In the genomic region with DNA sequence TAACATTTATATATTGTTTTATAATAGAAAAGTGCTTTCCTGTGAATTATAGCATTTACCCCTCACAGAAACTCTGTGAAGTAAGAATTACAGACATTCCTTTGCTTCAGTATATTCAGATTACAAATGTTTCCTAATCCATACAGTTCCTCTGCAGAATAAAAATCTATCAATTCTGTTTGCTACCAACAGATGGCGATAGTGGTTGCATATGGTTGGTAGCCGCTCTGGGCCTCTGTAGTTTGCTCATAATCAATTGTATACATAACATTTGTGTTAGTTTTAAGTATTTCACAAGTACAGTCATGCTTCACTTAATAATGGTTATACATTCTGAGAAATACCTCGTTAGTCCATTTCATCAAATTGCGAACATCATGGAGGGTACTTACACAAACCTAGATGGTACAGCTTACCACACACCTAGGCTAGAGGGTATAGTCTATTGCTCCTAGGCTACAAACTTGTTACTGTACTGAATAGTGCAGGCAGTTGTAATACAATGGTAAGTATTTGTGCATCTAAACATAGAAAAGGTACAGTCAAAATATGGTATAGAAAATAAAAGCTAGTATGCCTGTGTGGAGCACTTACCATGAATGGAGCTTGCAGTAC, we compare ENCODE assay signal across 10 cellular contexts.
DNase-seq lines count a peak whose midpoint lies in the region; ATAC-seq and TF ChIP-seq lines count a peak whose summit lies in the region.
"Had no signal": no experiment of that assay in that cellular context is flagged by ENCODE, and none has a peak within 500 bp of the region (broad histone marks: within the 10 kb centered on the region; RNA-seq: fewer than 3 reads in every experiment).

No MANE protein-coding gene starts in this region.

- no peaks in the 10 kb centered on the region for H3K9me3 ChIP-seq in neural progenitor cell (ENCODE audit: low read depth)

- POLR2A ChIA-PET in WTC11 (lab: Charles Lee) = no interaction called here

- H3K4me1 ChIP-seq in neural progenitor cell = no peaks in the 10 kb centered on the region

- no peaks in the 10 kb centered on the region for H3K36me3 ChIP-seq in neural progenitor cell

- no peak overlapping the region for H3K4me2 ChIP-seq in neural progenitor cell

- no peaks in the 10 kb centered on the region for H3K79me2 ChIP-seq in neural progenitor cell (ENCODE audit: low read depth)

- no peaks in the 10 kb centered on the region for H3K36me3 Mint-ChIP-seq in WTC11
- H3K36me3 Mint-ChIP-seq in neural progenitor cell = no peaks in the 10 kb centered on the region
- H3K36me3 Mint-ChIP-seq: naive B cell had no signal

- H3K27me3 Mint-ChIP-seq in WTC11 (ENCODE audit: low read depth) = no peaks in the 10 kb centered on the region
- H3K27me3 Mint-ChIP-seq in neural progenitor cell (ENCODE audit: insufficient read depth, low read depth) = peaks cover 2% of the 10 kb centered on the region
- H3K27me3 Mint-ChIP-seq: activated B cell treated with CpG ODN at 0.5 μM for 24 hours, naive B cell had no signal

- no peak overlapping the region for H3K9ac ChIP-seq in neural progenitor cell

- no peaks in the 10 kb centered on the region for H4K20me1 ChIP-seq in neural progenitor cell (ENCODE audit: low read depth)

- ATAC-seq in GM21381 (IDR thresholded peaks at IDR 0.05; ENCODE audit: unreplicated experiment) = peak; percentile 45
- ATAC-seq in WTC11 = peak; percentile 77

- no peaks in the 10 kb centered on the region for H3K9me3 Mint-ChIP-seq in WTC11
- no peaks in the 10 kb centered on the region for H3K9me3 Mint-ChIP-seq in neural progenitor cell
- H3K9me3 Mint-ChIP-seq: activated B cell treated with CpG ODN at 0.5 μM for 24 hours had no signal

- no peak overlapping the region for H3K27ac ChIP-seq in neural progenitor cell

- CTCF ChIA-PET in WTC11 (lab: Charles Lee) = interaction anchor here (0.6 to 1.8 kb wide), 7 partner anchors 24 to 1568 kb away, joined by 3 to 7 read pairs (median 3); no protein-coding TSS in a partner anchor

- H3K27ac Mint-ChIP-seq in WTC11 (no peak overlapping the region), neural progenitor cell (no peak overlapping the region)
- H3K27ac Mint-ChIP-seq: activated B cell treated with CpG ODN at 0.5 μM for 24 hours, naive B cell had no signal

- H3K27me3 ChIP-seq in neural progenitor cell = no peaks in the 10 kb centered on the region

- TF ChIP-seq CTCF in WTC11 (IDR thresholded peaks at IDR 0.05) (peak; percentile 52), neural progenitor cell (IDR thresholded peaks at IDR 0.05) (peak; percentile 69)

- H3F3A ChIP-seq in neural progenitor cell (ENCODE audit: low read depth) = peaks cover 7% of the 10 kb centered on the region

- no peak overlapping the region for H3K4me3 Mint-ChIP-seq in WTC11
- no peak overlapping the region for H3K4me3 Mint-ChIP-seq in neural progenitor cell
- H3K4me3 Mint-ChIP-seq: activated B cell treated with CpG ODN at 0.5 μM for 24 hours, naive B cell had no signal

- no peak overlapping the region for H2AFZ ChIP-seq in neural progenitor cell (replicated peaks)

- H3K4me3 ChIP-seq in Jurkat, Clone E6-1 (ENCODE audit: low read length) = no peak overlapping the region
- no peak overlapping the region for H3K4me3 ChIP-seq in neural progenitor cell

- H3K4me1 Mint-ChIP-seq in WTC11 (peaks cover 20% of the 10 kb centered on the region), neural progenitor cell (no peaks in the 10 kb centered on the region)

- DNase-seq in DMS153 treated with DMSO at 0.1 percent for 48 hours (lab: John Stamatoyannopoulos, UW; ENCODE audit: unreplicated experiment) (peak; percentile 1), DMS153 (lab: John Stamatoyannopoulos, UW) (no peak), WTC11 (ENCODE audit: low spot score) (no peak), neural progenitor cell (ENCODE audit: low spot score) (peak; percentile 3), NCI-H526 treated with DMSO at 0.1 percent for 48 hours (lab: John Stamatoyannopoulos, UW) (no peak)
- DNase-seq in Jurkat, Clone E6-1 (ENCODE audit: low read depth, low spot score) = peak; percentile 18
- no peak for DNase-seq in activated effector memory CD4-positive, alpha-beta T cell treated with Interleukin-2 at 50 U/mL for 16 hours
- DNase-seq: activated B cell treated with CpG ODN at 0.5 μM for 24 hours, naive B cell had no signal

TF ChIP-seq in WTC11, 78 proteins besides CTCF, POLR2A, EP300 and RAD21:
- TF ChIP-seq, protein P1, sequence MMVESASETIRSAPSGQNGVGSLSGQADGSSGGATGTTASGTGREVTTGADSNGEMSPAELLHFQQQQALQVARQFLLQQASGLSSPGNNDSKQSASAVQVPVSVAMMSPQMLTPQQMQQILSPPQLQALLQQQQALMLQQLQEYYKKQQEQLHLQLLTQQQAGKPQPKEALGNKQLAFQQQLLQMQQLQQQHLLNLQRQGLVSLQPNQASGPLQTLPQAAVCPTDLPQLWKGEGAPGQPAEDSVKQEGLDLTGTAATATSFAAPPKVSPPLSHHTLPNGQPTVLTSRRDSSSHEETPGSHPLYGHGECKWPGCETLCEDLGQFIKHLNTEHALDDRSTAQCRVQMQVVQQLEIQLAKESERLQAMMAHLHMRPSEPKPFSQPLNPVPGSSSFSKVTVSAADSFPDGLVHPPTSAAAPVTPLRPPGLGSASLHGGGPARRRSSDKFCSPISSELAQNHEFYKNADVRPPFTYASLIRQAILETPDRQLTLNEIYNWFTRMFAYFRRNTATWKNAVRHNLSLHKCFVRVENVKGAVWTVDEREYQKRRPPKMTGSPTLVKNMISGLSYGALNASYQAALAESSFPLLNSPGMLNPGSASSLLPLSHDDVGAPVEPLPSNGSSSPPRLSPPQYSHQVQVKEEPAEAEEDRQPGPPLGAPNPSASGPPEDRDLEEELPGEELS (CRISPR knock-in tag; IDR thresholded peaks at IDR 0.05) = no peak
- TF ChIP-seq NR2C2 (CRISPR knock-in tag; IDR thresholded peaks at IDR 0.05) = no peak
- TF ChIP-seq GRHL2 (CRISPR knock-in tag; IDR thresholded peaks at IDR 0.05; ENCODE audit: insufficient replicate concordance, severe bottlenecking) = no peak
- TF ChIP-seq ZNF671 (CRISPR knock-in tag; IDR thresholded peaks at IDR 0.05) = no peak
- no peak for TF ChIP-seq MAX (CRISPR knock-in tag; IDR thresholded peaks at IDR 0.05)
- no peak for TF ChIP-seq ZSCAN18 (CRISPR knock-in tag; IDR thresholded peaks at IDR 0.05)
- TF ChIP-seq TP53 (CRISPR knock-in tag; IDR thresholded peaks at IDR 0.05) = no peak
- TF ChIP-seq ZNF423 (CRISPR knock-in tag; IDR thresholded peaks at IDR 0.05) = no peak
- TF ChIP-seq PRDM15 (CRISPR knock-in tag; IDR thresholded peaks at IDR 0.05) = no peak
- TF ChIP-seq SOX15 (CRISPR knock-in tag; IDR thresholded peaks at IDR 0.05) = no peak
- TF ChIP-seq NFE2L1 (CRISPR knock-in tag; IDR thresholded peaks at IDR 0.05) = no peak
- TF ChIP-seq TEAD4 (CRISPR knock-in tag; IDR thresholded peaks at IDR 0.05) = no peak
- no peak for TF ChIP-seq MYBL2 (CRISPR knock-in tag; IDR thresholded peaks at IDR 0.05)

Comparison
In these comparisons a context has a peak if more than half of its experiments do, and no peak if none do; other contexts are left out.
1. DNase-seq: peak in DMS153 treated with DMSO at 0.1 percent for 48 hours (single experiment), Jurkat, Clone E6-1 (single experiment) and neural progenitor cell (single experiment); none in DMS153 (single experiment), WTC11 (single experiment), NCI-H526 treated with DMSO at 0.1 percent for 48 hours (single experiment) and activated effector memory CD4-positive, alpha-beta T cell treated with Interleukin-2 at 50 U/mL for 16 hours (single experiment).